In the genomic region with DNA sequence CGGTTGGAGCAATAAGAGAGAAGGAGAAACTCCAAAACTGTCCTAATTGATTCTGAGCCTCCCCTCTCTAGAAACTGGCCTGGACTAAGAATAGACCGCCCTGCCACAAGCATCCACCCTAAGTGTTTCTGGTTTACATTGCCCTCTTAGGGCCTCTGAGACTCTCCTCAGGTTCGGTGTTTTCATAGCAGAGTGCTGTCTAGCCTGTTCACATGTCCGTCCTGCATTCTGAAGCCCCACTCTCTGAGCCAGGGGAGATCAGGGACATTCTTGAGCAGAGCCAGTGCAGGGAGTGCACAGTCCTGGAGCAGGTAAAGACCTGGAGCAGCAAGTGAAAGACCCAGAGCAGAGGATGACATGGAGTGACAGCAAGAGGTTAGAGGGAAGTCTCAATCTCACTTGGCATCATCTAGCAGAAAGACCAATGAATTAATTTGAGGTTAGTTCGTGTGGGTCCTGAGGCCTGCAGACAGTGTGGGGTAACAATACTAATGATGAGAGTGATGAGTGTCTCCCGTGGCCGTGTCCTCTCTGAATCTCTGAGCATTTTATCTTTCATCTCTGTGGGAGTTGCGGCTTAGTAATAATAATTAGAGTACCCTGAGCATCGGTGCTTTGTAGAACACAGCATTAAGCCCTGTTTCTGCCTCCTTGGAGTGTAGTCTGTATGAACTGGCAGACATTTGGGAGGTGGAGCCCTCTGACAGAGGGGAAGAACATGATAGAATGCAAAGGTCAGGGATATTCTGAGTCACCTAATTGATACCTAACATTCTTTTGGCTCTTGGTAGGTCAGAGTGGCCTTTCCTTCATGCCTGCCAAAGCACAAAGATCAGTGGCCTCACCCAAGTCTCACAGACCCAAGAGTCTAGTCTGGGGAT, we compare ENCODE assay signal across 11 cellular contexts. TPM values are rescaled to one million over a fixed set of nuclear protein-coding genes. Genes with fewer than 3 reads are reported as not detected.
DNase-seq lines count a peak whose midpoint lies in the region; ATAC-seq and TF ChIP-seq lines count a peak whose summit lies in the region.
"Had no signal": no experiment of that assay in that cellular context is flagged by ENCODE, and none has a peak within 500 bp of the region (broad histone marks: within the 10 kb centered on the region; RNA-seq: fewer than 3 reads in every experiment).

No MANE protein-coding gene starts in this region.

- DNase-seq in heart left ventricle (no peak), Right ventricle myocardium inferior (ENCODE audit: missing footprints) (no peak), RWPE2 (ENCODE audit: low spot score) (no peak), kidney tubule cell (ENCODE audit: low spot score) (peak; percentile 76), thyroid gland (peak; percentile 88 to 89), A673 (ENCODE audit: low spot score) (no peak), NCI-H1105 treated with DMSO at 0.1 percent for 48 hours (lab: John Stamatoyannopoulos, UW) (no peak)
- DNase-seq: effector CD8-positive, alpha-beta T cell; glutamatergic neuron; occipital lobe had no signal

- intact Hi-C loops in heart left ventricle (cut with DNase I) (no loop called here), Right ventricle myocardium inferior (cut with DNase I) (no loop called here), thyroid gland (cut with DNase I) (no loop called here), A673 (cut with micrococcal nuclease; ENCODE audit: unreplicated experiment) (no loop called here)

- H3K4me3 ChIP-seq in heart left ventricle: no peak overlapping the region
- no peak overlapping the region for H3K4me3 ChIP-seq in RWPE2 (ENCODE audit: severe bottlenecking)
- H3K4me3 ChIP-seq in thyroid gland (replicated peaks in 1 of 3): no peak overlapping the region
- no peak overlapping the region for H3K4me3 ChIP-seq in A673 (ENCODE audit: low read depth, low read length, poor library complexity, severe bottlenecking)

- peaks cover 0 to 27% (median 16%) of the 10 kb centered on the region in 9 donors for H3K36me3 ChIP-seq in heart left ventricle
- peaks cover 43% of the 10 kb centered on the region for H3K36me3 ChIP-seq in RWPE2 (ENCODE audit: low read depth)
- no peaks in the 10 kb centered on the region for H3K36me3 ChIP-seq in thyroid gland
- H3K36me3 ChIP-seq in A673 (ENCODE audit: insufficient read depth, low read length, poor library complexity, severe bottlenecking): peaks cover 2% of the 10 kb centered on the region

- no TSS peak for BruUV-seq in A673 (replicated peaks; lab: Mats Ljungman, UMichigan)

- 71 to 79% (median 77%) methylated on average over 9 of the region's 9 CpGs for WGBS in heart left ventricle, 4 donors
- 37 to 46% methylated on average over 9 of the region's 9 CpGs for WGBS in thyroid gland, 2 donors

- H3K9me3 ChIP-seq in heart left ventricle (no peaks in the 10 kb centered on the region), RWPE2 (ENCODE audit: severe bottlenecking) (no peaks in the 10 kb centered on the region), thyroid gland (no peaks in the 10 kb centered on the region), A673 (ENCODE audit: low read depth, low read length, poor library complexity, severe bottlenecking) (no peaks in the 10 kb centered on the region)

- TF ChIP-seq POLR2A in heart left ventricle (IDR thresholded peaks at IDR 0.05) (no peak), thyroid gland (IDR thresholded peaks at IDR 0.05) (no peak)

- POLR2A ChIA-PET in A673 (lab: Charles Lee; ENCODE audit: low non-redundant PET): no interaction called here

- no peaks in the 10 kb centered on the region for H3K27me3 ChIP-seq in heart left ventricle
- H3K27me3 ChIP-seq in RWPE2 (ENCODE audit: insufficient read depth, poor library complexity, severe bottlenecking): no peaks in the 10 kb centered on the region
- no peaks in the 10 kb centered on the region for H3K27me3 ChIP-seq in thyroid gland
- no peaks in the 10 kb centered on the region for H3K27me3 ChIP-seq in A673 (replicated peaks; ENCODE audit: insufficient read depth, low read depth, low read length, poor library complexity)

- H3K27ac ChIP-seq in heart left ventricle (no peak overlapping the region), RWPE2 (ENCODE audit: poor library complexity, severe bottlenecking) (peak overlapping the region; percentile 90), thyroid gland (peak overlapping the region; percentile 72 to 81 (median 73)), A673 (ENCODE audit: low read depth, low read length, poor library complexity, severe bottlenecking) (no peak overlapping the region)

- peaks cover 0 to 36% (median 14%) of the 10 kb centered on the region in 12 donors for H3K4me1 ChIP-seq in heart left ventricle
- peaks cover 71% of the 10 kb centered on the region for H3K4me1 ChIP-seq in RWPE2 (ENCODE audit: insufficient read depth, poor library complexity, severe bottlenecking)
- H3K4me1 ChIP-seq in thyroid gland: peaks cover 67 to 70% of the 10 kb centered on the region in 2 donors
- peaks cover 24% of the 10 kb centered on the region for H3K4me1 ChIP-seq in A673 (ENCODE audit: insufficient read depth, low read length, poor library complexity, severe bottlenecking)

- ATAC-seq in heart left ventricle: peak in 3 of 4 donors; percentile 50 to 68 (median 60)
- ATAC-seq in Right ventricle myocardium inferior: no peak
- peak; percentile 25 for ATAC-seq in RWPE2 (ENCODE audit: low read depth)
- no peak for ATAC-seq in HG02763 (IDR thresholded peaks at IDR 0.05; ENCODE audit: unreplicated experiment)

- TF ChIP-seq CTCF in heart left ventricle (IDR thresholded peaks at IDR 0.05) (no peak), RWPE2 (IDR thresholded peaks at IDR 0.05; ENCODE audit: poor library complexity, severe bottlenecking) (no peak), thyroid gland (IDR thresholded peaks at IDR 0.05) (peak in 1 of 6 experiments; percentile 6), A673 (conservative IDR thresholded peaks at IDR 0.05; ENCODE audit: low read depth, low read length) (no peak)

- CTCF ChIA-PET in A673 (lab: Charles Lee): no interaction called here

RNA-seq across cellular contexts. Expression of gene MAPKBP1, which starts 24.6 kb away (rescaled TPM):
- total RNA-seq in heart left ventricle (10 to 100 TPM; 12.0 to 20.5 (median 14.8) TPM), Right ventricle myocardium inferior (14.4 TPM), thyroid gland (10 to 100 TPM; 25.4 to 40.5 (median 33.6) TPM), A673 (2021) (29.3 and 30.7 TPM in 2 replicates)
- 10 to 100 TPM in 1 of 2 donors, 1 to 10 TPM in 1; 6.3 to 17.0 TPM for polyA plus RNA-seq in heart left ventricle

RNA-seq across cellular contexts. Expression of gene JMJD7, which starts 29.0 kb away (rescaled TPM):
- total RNA-seq in heart left ventricle: 10 to 100 TPM in 6 of 9 donors, 1 to 10 TPM in 3; 5.4 to 17.9 (median 11.8) TPM
- 10 to 100 TPM in 1 of 2 donors, 1 to 10 TPM in 1; 7.3 to 20.6 TPM for polyA plus RNA-seq in heart left ventricle
- total RNA-seq in Right ventricle myocardium inferior: 12.6 TPM
- total RNA-seq in thyroid gland: 10 to 100 TPM; 18.8 to 36.6 (median 28.3) TPM
- 18.3 and 18.8 TPM in 2 replicates for total RNA-seq in A673 (2021)

RNA-seq across cellular contexts. Expression of gene PLA2G4B, which starts 39.8 kb away (rescaled TPM):
- total RNA-seq in heart left ventricle (1 to 10 TPM in 7 of 9 donors, under 1 TPM in 2; 0.38 to 6.0 (median 2.8) TPM), Right ventricle myocardium inferior (5.8 TPM), thyroid gland (10 to 100 TPM in 1 of 4 donors, 1 to 10 TPM in 3; 6.2 to 13.0 (median 8.6) TPM), A673 (2021) (7.4 and 12.0 TPM in 2 replicates)
- 1 to 10 TPM; 1.4 to 4.1 TPM for polyA plus RNA-seq in heart left ventricle

Comparison
In these comparisons a context has a peak if more than half of its experiments do, and no peak if none do; other contexts are left out.
1. ATAC-seq: peak in heart left ventricle (3 of 4) and RWPE2 (single experiment); none in Right ventricle myocardium inferior (single experiment) and HG02763 (single experiment).
2. DNase-seq: peak in kidney tubule cell (single experiment) and thyroid gland (2 of 2); none in heart left ventricle (0 of 5), Right ventricle myocardium inferior (single experiment), RWPE2 (single experiment), A673 (single experiment) and NCI-H1105 treated with DMSO at 0.1 percent for 48 hours (single experiment).
3. H3K27ac ChIP-seq: peak in RWPE2 (single experiment) and thyroid gland (3 of 3); none in heart left ventricle (0 of 12) and A673 (single experiment).